Comparison of ENCODE assay signal across 22 cellular contexts in the genomic region with DNA sequence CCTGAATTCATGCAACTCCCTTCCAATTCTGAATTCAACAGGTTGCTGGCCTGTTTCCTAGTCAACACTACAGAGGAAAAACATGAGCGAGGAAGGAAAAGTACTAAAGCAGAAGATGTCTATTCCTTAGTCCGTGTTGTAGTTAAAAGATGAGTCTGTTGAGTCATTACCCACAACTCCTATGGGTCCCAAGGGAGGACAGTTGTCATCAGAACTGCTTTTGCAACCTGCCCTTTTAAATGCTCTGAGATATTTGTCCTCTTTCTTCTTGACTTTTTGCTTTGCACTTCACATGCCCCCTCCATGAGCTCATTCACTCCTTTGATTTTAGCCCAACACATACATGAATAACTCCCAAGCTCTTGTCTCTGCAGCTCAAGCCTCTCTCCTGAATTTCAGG.
DNase-seq lines count a peak whose midpoint lies in the region; ATAC-seq and TF ChIP-seq lines count a peak whose summit lies in the region.
"Had no signal": no experiment of that assay in that cellular context is flagged by ENCODE, and none has a peak within 500 bp of the region (broad histone marks: within the 10 kb centered on the region; RNA-seq: fewer than 3 reads in every experiment).

No MANE protein-coding gene starts in this region.

- no peak overlapping the region for H3K27ac Mint-ChIP-seq in MCF 10A (ENCODE audit: low read depth, unreplicated experiment)
- no peak overlapping the region for H3K27ac Mint-ChIP-seq in CD4-positive, alpha-beta T cell
- H3K27ac Mint-ChIP-seq: CD4-positive, CD25-positive, alpha-beta regulatory T cell had no signal

- DNase-seq in MCF 10A (ENCODE audit: unreplicated experiment) (peak; percentile 4), breast epithelium (ENCODE audit: low spot score in 2 of 2) (no peak), NB4 (ENCODE audit: low read depth) (peak; percentile 93), fibroblast of mammary gland (ENCODE audit: low read depth) (peak; percentile 47), posterior vena cava (ENCODE audit: low spot score) (no peak)
- no peak for DNase-seq in CD4-positive, alpha-beta T cell
- no peak for DNase-seq in stimulated activated CD4-positive, alpha-beta T cell treated with anti-CD3 and anti-CD28 coated beads, Interleukin-2, amount 100 ng/mL, for 24 hours
- DNase-seq: CD4-positive, CD25-positive, alpha-beta regulatory T cell; KBM-7; MM.1S; NCI-H1105 treated with DMSO at 0.1 percent for 48 hours; NCI-H146; NCI-H1930; NCI-H446 treated with DMSO at 0.1 percent for 48 hours; NCI-H526; NCI-H82; NK-92 treated with Interleukin-12 subunit alpha and Interleukin-12 subunit beta, amount 100 ng/mL, for 24 hours; SHP77 had no signal

- H3K4me1 Mint-ChIP-seq in MCF 10A (ENCODE audit: insufficient read depth, unreplicated experiment): no peaks in the 10 kb centered on the region
- no peaks in the 10 kb centered on the region for H3K4me1 Mint-ChIP-seq in CD4-positive, alpha-beta T cell (ENCODE audit: low read depth)
- H3K4me1 Mint-ChIP-seq: CD4-positive, CD25-positive, alpha-beta regulatory T cell had no signal

- no peaks in the 10 kb centered on the region for H3K36me3 Mint-ChIP-seq in MCF 10A (ENCODE audit: insufficient read depth, unreplicated experiment)
- no peaks in the 10 kb centered on the region for H3K36me3 Mint-ChIP-seq in CD4-positive, alpha-beta T cell (ENCODE audit: low read depth)
- H3K36me3 Mint-ChIP-seq: CD4-positive, CD25-positive, alpha-beta regulatory T cell had no signal

- no peak for TF ChIP-seq POLR2A in breast epithelium (IDR thresholded peaks at IDR 0.05)
- TF ChIP-seq POLR2A in NB4 (IDR thresholded peaks at IDR 0.05; ENCODE audit: extremely low read depth, insufficient read length): no peak

- H3K36me3 ChIP-seq in breast epithelium: no peaks in the 10 kb centered on the region

- ATAC-seq in HG03159 (IDR thresholded peaks at IDR 0.05; ENCODE audit: unreplicated experiment): no peak
- no peak for ATAC-seq in CD4-positive, alpha-beta T cell (ENCODE audit: poor library complexity)
- ATAC-seq: Panc1 had no signal

- TF ChIP-seq CTCF in MCF 10A (IDR thresholded peaks at IDR 0.05; ENCODE audit: unreplicated experiment): no peak
- TF ChIP-seq CTCF in breast epithelium (IDR thresholded peaks at IDR 0.05): no peak
- no peak for TF ChIP-seq CTCF in NB4 (IDR thresholded peaks at IDR 0.05; ENCODE audit: low read depth, low read length)
- TF ChIP-seq CTCF in fibroblast of mammary gland (conservative IDR thresholded peaks at IDR 0.05; ENCODE audit: control insufficient read depth, insufficient read depth, low read depth, low read length): no peak
- TF ChIP-seq CTCF in CD4-positive, alpha-beta T cell (IDR thresholded peaks at IDR 0.05): no peak

- no TSS peak for BruUV-seq in MCF 10A (replicated peaks; lab: Mats Ljungman, UMichigan)

- H3K9me3 Mint-ChIP-seq in MCF 10A (ENCODE audit: unreplicated experiment): no peaks in the 10 kb centered on the region
- H3K9me3 Mint-ChIP-seq in CD4-positive, alpha-beta T cell: no peaks in the 10 kb centered on the region
- H3K9me3 Mint-ChIP-seq: CD4-positive, CD25-positive, alpha-beta regulatory T cell had no signal

- H3K27me3 Mint-ChIP-seq in MCF 10A (ENCODE audit: insufficient read depth, unreplicated experiment): no peaks in the 10 kb centered on the region
- H3K27me3 Mint-ChIP-seq in CD4-positive, alpha-beta T cell: peaks cover 63% of the 10 kb centered on the region

- CTCF ChIA-PET in MCF 10A (lab: Yijun Ruan, JAX): no interaction called here
- CTCF ChIA-PET in CD4-positive, alpha-beta T cell (lab: Charles Lee): no interaction called here

- intact Hi-C loops in MCF 10A (cut with micrococcal nuclease) (no loop called here), breast epithelium (cut with DNase I; ENCODE audit: low total_unique reads) (no loop called here), posterior vena cava (cut with DNase I) (no loop called here)
- intact Hi-C loops in CD4-positive, alpha-beta T cell (cut with DNase I, micrococcal nuclease): no loop called here

- no peak overlapping the region for H3K4me3 ChIP-seq in breast epithelium
- H3K4me3 ChIP-seq in NB4 (ENCODE audit: low read depth, low read length): no peak overlapping the region
- no peak overlapping the region for H3K4me3 ChIP-seq in fibroblast of mammary gland (ENCODE audit: control insufficient read depth, low read depth, low read length)

- peaks cover 0 to 24% of the 10 kb centered on the region in 2 donors for H3K27me3 ChIP-seq in breast epithelium
- peaks cover 6% of the 10 kb centered on the region for H3K27me3 ChIP-seq in CD4-positive, alpha-beta T cell (ENCODE audit: control insufficient read depth, insufficient read depth, low read length)

- no peak overlapping the region for H3K27ac ChIP-seq in breast epithelium
- no peak overlapping the region for H3K27ac ChIP-seq in CD4-positive, alpha-beta T cell (ENCODE audit: low read depth, low read length)
- H3K27ac ChIP-seq: 22Rv1, RWPE1 had no signal

- POLR2A ChIA-PET in MCF 10A (lab: Yijun Ruan, JAX): no interaction called here
- POLR2A ChIA-PET in CD4-positive, alpha-beta T cell (lab: Charles Lee): no interaction called here

- H3K4me1 ChIP-seq in breast epithelium: no peaks in the 10 kb centered on the region

- no peak overlapping the region for H3K4me3 Mint-ChIP-seq in MCF 10A (ENCODE audit: unreplicated experiment)
- H3K4me3 Mint-ChIP-seq in CD4-positive, alpha-beta T cell: no peak overlapping the region
- H3K4me3 Mint-ChIP-seq: CD4-positive, CD25-positive, alpha-beta regulatory T cell had no signal

- no peaks in the 10 kb centered on the region for H3K9me3 ChIP-seq in breast epithelium
- no peaks in the 10 kb centered on the region for H3K9me3 ChIP-seq in CD4-positive, alpha-beta T cell (ENCODE audit: control insufficient read depth, low read length)

Comparison
In these comparisons a context has a peak if more than half of its experiments do, and no peak if none do; other contexts are left out.
1. DNase-seq: peak in MCF 10A (single experiment), NB4 (single experiment) and fibroblast of mammary gland (single experiment); none in breast epithelium (0 of 2), posterior vena cava (single experiment), CD4-positive, alpha-beta T cell (0 of 10) and stimulated activated CD4-positive, alpha-beta T cell treated with anti-CD3 and anti-CD28 coated beads, Interleukin-2, amount 100 ng/mL, for 24 hours (0 of 2).